In genomic region chr1:226686440-226687436, GRCh38 we compare ENCODE assay signal across 1 cellular context.
TF ChIP-seq lines count a peak whose summit lies in the region.

No MANE protein-coding gene starts in this region.

TF ChIP-seq in GM12878, 131 proteins besides CTCF, POLR2A, EP300 and RAD21 (continued from another document):
- no peak for TF ChIP-seq SPI1 (IDR thresholded peaks at IDR 0.05; ENCODE audit: borderline replicate concordance, insufficient read depth, low read depth, low read length)
